ENCODE assay signal across 1 cellular context in the genomic region with DNA sequence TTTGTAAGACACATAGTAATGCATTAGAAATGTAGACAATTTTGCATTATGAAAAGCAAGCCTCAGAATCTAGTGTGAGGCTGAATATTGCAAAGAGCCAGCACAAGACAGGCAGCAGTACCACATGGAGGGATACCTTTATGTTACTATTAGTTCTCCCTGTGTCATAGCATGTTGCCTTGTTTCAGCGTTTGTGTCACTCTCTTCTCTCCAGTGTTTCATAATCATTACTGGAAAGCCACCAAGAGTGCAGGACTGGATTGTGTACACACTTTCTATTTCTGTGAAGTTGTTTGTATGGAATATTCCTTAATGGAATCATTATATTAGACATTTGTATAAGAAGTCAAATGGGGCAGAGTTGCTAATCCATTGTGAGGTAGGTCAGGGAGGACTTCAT.
TF ChIP-seq lines count a peak whose summit lies in the region.

No MANE protein-coding gene starts in this region.

TF ChIP-seq in GM12878, 131 proteins besides CTCF, POLR2A, EP300 and RAD21:
- no peak for TF ChIP-seq SREBF2 (IDR thresholded peaks at IDR 0.05; ENCODE audit: low read length)
- no peak for TF ChIP-seq PAX8 (IDR thresholded peaks at IDR 0.05)
- TF ChIP-seq, protein P1, sequence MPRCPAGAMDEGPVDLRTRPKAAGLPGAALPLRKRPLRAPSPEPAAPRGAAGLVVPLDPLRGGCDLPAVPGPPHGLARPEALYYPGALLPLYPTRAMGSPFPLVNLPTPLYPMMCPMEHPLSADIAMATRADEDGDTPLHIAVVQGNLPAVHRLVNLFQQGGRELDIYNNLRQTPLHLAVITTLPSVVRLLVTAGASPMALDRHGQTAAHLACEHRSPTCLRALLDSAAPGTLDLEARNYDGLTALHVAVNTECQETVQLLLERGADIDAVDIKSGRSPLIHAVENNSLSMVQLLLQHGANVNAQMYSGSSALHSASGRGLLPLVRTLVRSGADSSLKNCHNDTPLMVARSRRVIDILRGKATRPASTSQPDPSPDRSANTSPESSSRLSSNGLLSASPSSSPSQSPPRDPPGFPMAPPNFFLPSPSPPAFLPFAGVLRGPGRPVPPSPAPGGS (IDR thresholded peaks at IDR 0.05; ENCODE audit: borderline replicate concordance, insufficient read depth, low read depth, low read length, poor library complexity, severe bottlenecking), result no peak
- no peak for TF ChIP-seq MXI1 (IDR thresholded peaks at IDR 0.05; ENCODE audit: low read depth, low read length)
- TF ChIP-seq SMAD1 (IDR thresholded peaks at IDR 0.05; ENCODE audit: low read depth, partially characterized antibody), result no peak
- TF ChIP-seq, protein P2, sequence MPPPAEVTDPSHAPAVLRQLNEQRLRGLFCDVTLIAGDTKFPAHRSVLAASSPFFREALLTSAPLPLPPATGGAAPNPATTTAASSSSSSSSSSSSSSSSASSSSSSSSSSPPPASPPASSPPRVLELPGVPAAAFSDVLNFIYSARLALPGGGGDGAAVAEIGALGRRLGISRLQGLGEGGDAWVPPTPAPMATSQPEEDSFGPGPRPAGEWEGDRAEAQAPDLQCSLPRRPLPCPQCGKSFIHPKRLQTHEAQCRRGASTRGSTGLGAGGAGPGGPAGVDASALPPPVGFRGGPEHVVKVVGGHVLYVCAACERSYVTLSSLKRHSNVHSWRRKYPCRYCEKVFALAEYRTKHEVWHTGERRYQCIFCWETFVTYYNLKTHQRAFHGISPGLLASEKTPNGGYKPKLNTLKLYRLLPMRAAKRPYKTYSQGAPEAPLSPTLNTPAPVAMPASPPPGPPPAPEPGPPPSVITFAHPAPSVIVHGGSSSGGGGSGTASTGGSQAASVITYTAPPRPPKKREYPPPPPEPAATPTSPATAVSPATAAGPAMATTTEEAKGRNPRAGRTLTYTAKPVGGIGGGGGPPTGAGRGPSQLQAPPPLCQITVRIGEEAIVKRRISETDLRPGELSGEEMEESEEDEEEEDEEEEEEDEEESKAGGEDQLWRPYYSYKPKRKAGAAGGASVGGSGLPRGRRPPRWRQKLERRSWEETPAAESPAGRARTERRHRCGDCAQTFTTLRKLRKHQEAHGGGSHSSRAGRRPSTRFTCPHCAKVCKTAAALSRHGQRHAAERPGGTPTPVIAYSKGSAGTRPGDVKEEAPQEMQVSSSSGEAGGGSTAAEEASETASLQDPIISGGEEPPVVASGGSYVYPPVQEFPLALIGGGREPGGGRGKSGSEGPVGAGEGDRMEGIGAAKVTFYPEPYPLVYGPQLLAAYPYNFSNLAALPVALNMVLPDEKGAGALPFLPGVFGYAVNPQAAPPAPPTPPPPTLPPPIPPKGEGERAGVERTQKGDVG (CRISPR knock-in tag; IDR thresholded peaks at IDR 0.05), result no peak
- TF ChIP-seq, protein P3, sequence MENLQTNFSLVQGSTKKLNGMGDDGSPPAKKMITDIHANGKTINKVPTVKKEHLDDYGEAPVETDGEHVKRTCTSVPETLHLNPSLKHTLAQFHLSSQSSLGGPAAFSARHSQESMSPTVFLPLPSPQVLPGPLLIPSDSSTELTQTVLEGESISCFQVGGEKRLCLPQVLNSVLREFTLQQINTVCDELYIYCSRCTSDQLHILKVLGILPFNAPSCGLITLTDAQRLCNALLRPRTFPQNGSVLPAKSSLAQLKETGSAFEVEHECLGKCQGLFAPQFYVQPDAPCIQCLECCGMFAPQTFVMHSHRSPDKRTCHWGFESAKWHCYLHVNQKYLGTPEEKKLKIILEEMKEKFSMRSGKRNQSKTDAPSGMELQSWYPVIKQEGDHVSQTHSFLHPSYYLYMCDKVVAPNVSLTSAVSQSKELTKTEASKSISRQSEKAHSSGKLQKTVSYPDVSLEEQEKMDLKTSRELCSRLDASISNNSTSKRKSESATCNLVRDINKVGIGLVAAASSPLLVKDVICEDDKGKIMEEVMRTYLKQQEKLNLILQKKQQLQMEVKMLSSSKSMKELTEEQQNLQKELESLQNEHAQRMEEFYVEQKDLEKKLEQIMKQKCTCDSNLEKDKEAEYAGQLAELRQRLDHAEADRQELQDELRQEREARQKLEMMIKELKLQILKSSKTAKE (IDR thresholded peaks at IDR 0.05; ENCODE audit: low read depth, poor library complexity, severe bottlenecking), result no peak
- TF ChIP-seq STAT3 (IDR thresholded peaks at IDR 0.05; ENCODE audit: low read depth, low read length), result no peak
- TF ChIP-seq JUND (IDR thresholded peaks at IDR 0.05; ENCODE audit: low read depth, low read length), result no peak
- no peak for TF ChIP-seq CEBPB (IDR thresholded peaks at IDR 0.05; ENCODE audit: borderline replicate concordance in 1 of 2, low read depth in 2 of 2, low read length in 2 of 2)
